Comparison of ENCODE assay signal across 8 cellular contexts in the genomic region with DNA sequence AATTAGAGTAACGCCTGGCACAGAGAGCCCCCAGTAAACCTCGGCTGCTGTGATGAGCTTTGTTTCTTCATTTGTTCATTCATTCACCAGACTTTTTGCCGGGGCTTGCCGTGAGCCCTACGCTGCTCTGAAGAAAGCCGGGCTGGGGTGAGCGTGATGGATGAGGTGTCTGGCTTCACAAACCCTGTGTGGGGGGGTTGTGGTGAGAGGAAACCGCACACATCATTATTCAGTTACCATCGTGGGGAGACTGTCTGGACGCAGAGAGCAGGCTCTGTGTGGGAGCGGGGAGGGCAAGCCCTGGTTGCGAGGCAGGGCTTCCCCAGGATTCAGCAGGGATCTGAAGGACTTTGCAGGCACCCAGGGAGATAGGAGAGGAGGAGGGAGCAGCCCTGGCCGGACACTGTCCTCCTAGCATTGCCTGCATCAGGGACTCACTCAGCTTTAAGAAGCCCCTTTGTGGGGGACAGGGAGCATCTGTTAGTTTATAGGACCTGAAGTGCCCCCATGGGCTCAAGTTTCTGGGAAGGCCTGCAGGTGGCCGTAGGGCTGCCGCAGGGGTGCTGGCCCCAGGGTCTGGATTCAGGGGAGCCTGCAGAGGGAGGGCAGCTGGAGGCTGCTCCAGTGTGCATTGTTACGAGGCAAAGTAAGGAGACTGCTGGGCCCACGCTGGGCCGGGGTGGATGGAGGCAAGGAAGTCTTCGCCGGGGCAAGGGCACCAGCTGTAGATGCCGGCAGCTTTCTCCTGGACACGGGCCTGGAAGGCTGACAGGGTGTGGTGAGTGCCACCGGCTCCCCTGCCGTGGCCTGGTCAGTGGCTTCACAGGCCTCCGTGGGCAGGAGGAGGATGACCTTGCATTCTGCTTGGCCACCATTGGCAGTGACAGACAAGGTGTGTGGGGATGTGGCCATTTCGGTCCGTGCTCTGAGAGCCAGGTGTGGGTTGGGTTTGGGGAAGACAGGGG.
DNase-seq lines count a peak whose midpoint lies in the region; ATAC-seq, FAIRE-seq and TF ChIP-seq lines count a peak whose summit lies in the region.

No MANE protein-coding gene starts in this region.

- H2AFZ ChIP-seq in GM12878 (ENCODE audit: control insufficient read depth, low read depth, low read length) = no peak overlapping the region

- H3K4me2 ChIP-seq in GM12878 (ENCODE audit: control insufficient read depth, insufficient read depth) = peak overlapping the region; percentile 85

- H3K4me1 Mint-ChIP-seq in T-helper 2 cell treated with Interferon-gamma antibody and Interleukin-4, amounts not matched to agents 5 μg/mL and 100 μg/mL, for 36 hours (ENCODE audit: low read depth) = peaks cover 72% of the 10 kb centered on the region
- peaks cover 68 to 77% of the 10 kb centered on the region in 2 donors for H3K4me1 Mint-ChIP-seq in natural killer cell treated with Interleukin-12 subunit alpha and Interleukin-12 subunit beta and Interleukin-15 and Interleukin-18, amount 100 ng/mL, for 72 hours (ENCODE audit: low read depth in 2 of 2)

- no peak for FAIRE-seq in GM12878 (lab: Jason Lieb, UNC)

- DNase-seq in T-helper 2 cell treated with Interferon-gamma antibody and Interleukin-4, amounts not matched to agents 5 μg/mL and 100 μg/mL, for 36 hours (ENCODE audit: low spot score) = peak; percentile 76
- DNase-seq in GM12878 (ENCODE audit: low read depth, low spot score) = no peak
- peak; percentile 91 for DNase-seq in natural killer cell treated with Interleukin-12 subunit alpha and Interleukin-12 subunit beta and Interleukin-15 and Interleukin-18, amount 100 ng/mL, for 72 hours (ENCODE audit: low spot score)
- no peak for DNase-seq in erythroblast (lab: John Stamatoyannopoulos, UW)

- peak in 1 of 2 experiments; percentile 29; a peak in 1 of 4 replicates for TF ChIP-seq EP300 in GM12878 (IDR thresholded peaks at IDR 0.05; ENCODE audit: borderline replicate concordance in 1 of 2, control insufficient read depth in 1 of 2, low read depth in 2 of 2, low read length in 2 of 2)

- peaks cover 26 to 29% of the 10 kb centered on the region in 2 experiments for H3K36me3 ChIP-seq in GM12878 (ENCODE audit: control insufficient read depth in 2 of 2, insufficient read depth in 2 of 2, low read length in 1 of 2)

- no peak for TF ChIP-seq CTCF in GM12878 (IDR thresholded peaks at IDR 0.05 in 2 of 3, conservative IDR thresholded peaks at IDR 0.05 in 1 of 3; ENCODE audit: control insufficient read depth in 2 of 3, extremely low read depth in 1 of 3, insufficient read depth in 1 of 3, low read depth in 3 of 3, low read length in 3 of 3)

- peaks cover 61% of the 10 kb centered on the region for H3K4me1 ChIP-seq in GM12878 (ENCODE audit: control insufficient read depth, insufficient read depth, low read length)

- H3K4me3 ChIP-seq in GM12878 = no peak overlapping the region; the same call in 1 of the 2 replicates

- no peak for TF ChIP-seq RAD21 in GM12878 (IDR thresholded peaks at IDR 0.05; ENCODE audit: insufficient read depth, low read depth, low read length)

- H3K27ac ChIP-seq in GM12878 (ENCODE audit: control insufficient read depth, insufficient read depth) = no peak overlapping the region

- peaks cover 89% of the 10 kb centered on the region for H3K79me2 ChIP-seq in GM12878 (ENCODE audit: control insufficient read depth, insufficient read depth, low read length)

- CTCF ChIA-PET in GM12878 (lab: Yijun Ruan, JAX) = interaction anchor here (0.7 to 5.5 kb wide), 12 partner anchors 13 to 144 kb away, joined by 3 to 62 read pairs (median 6); no protein-coding TSS in a partner anchor

- H3K27me3 ChIP-seq in GM12878 (replicated peaks in 1 of 2; ENCODE audit: control insufficient read depth in 2 of 2, insufficient read depth in 2 of 2, low read length in 1 of 2) = no peaks in the 10 kb centered on the region

- SMC1A ChIA-PET in GM12878 (lab: Charles Lee; ENCODE audit: uncharacterized antibody, unreplicated experiment) = interaction anchor here (0.6 to 5.7 kb wide), 10 partner anchors 9 to 647 kb away, joined by 3 to 96 read pairs (median 6); no protein-coding TSS in a partner anchor

- RAD21 ChIA-PET in GM12878 (lab: Charles Lee; ENCODE audit: unreplicated experiment) = interaction anchor here (0.9 to 5.7 kb wide), 13 partner anchors 9 to 150 kb away, joined by 3 to 74 read pairs (median 8); no protein-coding TSS in a partner anchor

- in situ Hi-C loops in GM12878 (cut with MboI) = no loop called here

- peaks cover 3% of the 10 kb centered on the region for H4K20me1 ChIP-seq in GM12878 (ENCODE audit: control insufficient read depth, insufficient read depth)

- peaks cover 55% of the 10 kb centered on the region for H3K36me3 Mint-ChIP-seq in T-helper 2 cell treated with Interferon-gamma antibody and Interleukin-4, amounts not matched to agents 5 μg/mL and 100 μg/mL, for 36 hours (ENCODE audit: low read depth)
- H3K36me3 Mint-ChIP-seq in natural killer cell treated with Interleukin-12 subunit alpha and Interleukin-12 subunit beta and Interleukin-15 and Interleukin-18, amount 100 ng/mL, for 72 hours = peaks cover 4% of the 10 kb centered on the region

- no peaks in the 10 kb centered on the region for H3K9me3 ChIP-seq in GM12878 (replicated peaks; ENCODE audit: control insufficient read depth, insufficient read depth, low read length)

- no peaks in the 10 kb centered on the region for H3K27me3 Mint-ChIP-seq in T-helper 2 cell treated with Interferon-gamma antibody and Interleukin-4, amounts not matched to agents 5 μg/mL and 100 μg/mL, for 36 hours (ENCODE audit: low read depth)
- H3K27me3 Mint-ChIP-seq in natural killer cell treated with Interleukin-12 subunit alpha and Interleukin-12 subunit beta and Interleukin-15 and Interleukin-18, amount 100 ng/mL, for 72 hours = no peaks in the 10 kb centered on the region

- no peaks in the 10 kb centered on the region for H3K9me3 Mint-ChIP-seq in T-helper 2 cell treated with Interferon-gamma antibody and Interleukin-4, amounts not matched to agents 5 μg/mL and 100 μg/mL, for 36 hours
- peaks cover 2% of the 10 kb centered on the region for H3K9me3 Mint-ChIP-seq in natural killer cell treated with Interleukin-12 subunit alpha and Interleukin-12 subunit beta and Interleukin-15 and Interleukin-18, amount 100 ng/mL, for 72 hours

- peak overlapping the region; percentile 75 for H3K27ac Mint-ChIP-seq in T-helper 2 cell treated with Interferon-gamma antibody and Interleukin-4, amounts not matched to agents 5 μg/mL and 100 μg/mL, for 36 hours
- peak overlapping the region; percentile 70 to 78 for H3K27ac Mint-ChIP-seq in natural killer cell treated with Interleukin-12 subunit alpha and Interleukin-12 subunit beta and Interleukin-15 and Interleukin-18, amount 100 ng/mL, for 72 hours

- ATAC-seq in GM18907 (IDR thresholded peaks at IDR 0.05; ENCODE audit: unreplicated experiment) (peak; percentile 41), GM12878 (peak; percentile 64), HG02678 (IDR thresholded peaks at IDR 0.05; ENCODE audit: unreplicated experiment) (no peak), esophagus mucosa (no peak), GM18520 (IDR thresholded peaks at IDR 0.05; ENCODE audit: unreplicated experiment) (no peak)
- ATAC-seq in natural killer cell treated with Interleukin-12 subunit alpha and Interleukin-12 subunit beta and Interleukin-15 and Interleukin-18, amount 100 ng/mL, for 72 hours = peak; percentile 87 to 90

- H3K4me3 Mint-ChIP-seq in T-helper 2 cell treated with Interferon-gamma antibody and Interleukin-4, amounts not matched to agents 5 μg/mL and 100 μg/mL, for 36 hours = peak overlapping the region; percentile 27
- peak overlapping the region; percentile 77 for H3K4me3 Mint-ChIP-seq in natural killer cell treated with Interleukin-12 subunit alpha and Interleukin-12 subunit beta and Interleukin-15 and Interleukin-18, amount 100 ng/mL, for 72 hours

- 60% methylated on average over 27 of the region's 27 CpGs for WGBS in GM12878 (ENCODE audit: insufficient coverage, insufficient replicate concordance, low lambda C conversion rate, missing lambda C conversion rate)

- POLR2A ChIA-PET in GM12878 (lab: Charles Lee) = interaction anchor here (0.8 to 5.8 kb wide), 8 partner anchors 10 to 150 kb away, joined by 3 to 47 read pairs (median 28); no protein-coding TSS in a partner anchor

- 0 out of 2 replicates have a peak overlapping the region, but pooled peaks have one; percentile 5 for H3K9ac ChIP-seq in GM12878 (ENCODE audit: control insufficient read depth, insufficient read depth, low read length)

- no TSS peak for BruUV-seq in GM12878 (replicated peaks; lab: Mats Ljungman, UMichigan)

- intact Hi-C loops in GM12878 (cut with micrococcal nuclease; ENCODE audit: unreplicated experiment) = loop anchor here (5.0 kb wide), 1 partner anchor 33 kb away; no protein-coding TSS in a partner anchor

- TF ChIP-seq POLR2A in GM12878 (IDR thresholded peaks at IDR 0.05; ENCODE audit: low read depth, low read length) (no peak), erythroblast (IDR thresholded peaks at IDR 0.05; ENCODE audit: low read length) (no peak)

TF ChIP-seq in GM12878, 131 proteins besides CTCF, POLR2A, EP300 and RAD21 (continues in another document):
- TF ChIP-seq CEBPB (IDR thresholded peaks at IDR 0.05; ENCODE audit: borderline replicate concordance in 1 of 2, low read depth in 2 of 2, low read length in 2 of 2) (no peak), ASH2L (IDR thresholded peaks at IDR 0.05; ENCODE audit: borderline replicate concordance, low read depth) (no peak), FOS (IDR thresholded peaks at IDR 0.05; ENCODE audit: borderline replicate concordance, extremely low read depth, insufficient read length) (no peak), NFXL1 (IDR thresholded peaks at IDR 0.05; ENCODE audit: borderline replicate concordance) (no peak), ATF7 (IDR thresholded peaks at IDR 0.05; ENCODE audit: low read depth) (0 out of 2 replicates have a peak, but pooled peaks have one; percentile 19), YBX1 (IDR thresholded peaks at IDR 0.05) (no peak), NR2F1 (conservative IDR thresholded peaks at IDR 0.05) (peak; percentile 41), MEF2B (IDR thresholded peaks at IDR 0.05; ENCODE audit: partially characterized antibody, poor library complexity, severe bottlenecking) (no peak), BHLHE40 (IDR thresholded peaks at IDR 0.05; ENCODE audit: borderline replicate concordance in 1 of 2, low read depth in 2 of 2, low read length in 1 of 2) (peak in 1 of 2 experiments; percentile 38; a peak in 1 of 4 replicates), CBX5 (IDR thresholded peaks at IDR 0.05; ENCODE audit: low read depth) (no peak)

Comparison
In these comparisons a context has a peak if more than half of its experiments do, and no peak if none do; other contexts are left out.
1. ATAC-seq: peak in GM18907 (single experiment), GM12878 (single experiment) and natural killer cell treated with Interleukin-12 subunit alpha and Interleukin-12 subunit beta and Interleukin-15 and Interleukin-18, amount 100 ng/mL, for 72 hours (2 of 2); none in HG02678 (single experiment), esophagus mucosa (single experiment) and GM18520 (single experiment).
2. DNase-seq: peak in T-helper 2 cell treated with Interferon-gamma antibody and Interleukin-4, amounts not matched to agents 5 μg/mL and 100 μg/mL, for 36 hours (single experiment) and natural killer cell treated with Interleukin-12 subunit alpha and Interleukin-12 subunit beta and Interleukin-15 and Interleukin-18, amount 100 ng/mL, for 72 hours (single experiment); none in GM12878 (single experiment) and erythroblast (0 of 2).